Comparison of ENCODE assay signal across 1 cellular context in genomic region chr4:7947927-7948326, GRCh38.
TF ChIP-seq lines count a peak whose summit lies in the region.

No MANE protein-coding gene starts in this region.

TF ChIP-seq in K562, 482 proteins besides CTCF, POLR2A, EP300 and RAD21:
- no peak for TF ChIP-seq FOXK2 (conservative IDR thresholded peaks at IDR 0.05 in 1 of 2, IDR thresholded peaks at IDR 0.05 in 1 of 2; ENCODE audit: low read depth in 2 of 2)
- peak; percentile 49; the same call in 1 of the 2 replicates for TF ChIP-seq ATF7 (IDR thresholded peaks at IDR 0.05)
